8 cellular contexts compared by ENCODE assay signal in genomic region chr4:185142911-185143595, GRCh38. TPM values are rescaled to one million over a fixed set of nuclear protein-coding genes. Genes with fewer than 3 reads are reported as not detected.
A peak's percentile ranks its signal among the peaks of the same experiment; 100 is the strongest.
DNase-seq lines count a peak whose midpoint lies in the region; ATAC-seq and TF ChIP-seq lines count a peak whose summit lies in the region.

Gene SLC25A4 (plus strand): TSS chr4:185143266. CDS start chr4:185143373, 107 bp downstream.

- CTCF ChIA-PET in BJ (lab: Yijun Ruan, JAX) = interaction anchor here (0.6 to 1.5 kb wide), 10 partner anchors 9 to 887 kb away, joined by 3 to 5 read pairs (median 4); no protein-coding TSS in a partner anchor

- H3K27ac Mint-ChIP-seq in memory B cell = peak within 1 kb of the TSS; percentile 89

- H3K4me3 ChIP-seq in BJ (ENCODE audit: low read depth, low read length) = peak within 1 kb of the TSS; percentile 55

- H3K9me3 Mint-ChIP-seq in memory B cell = no peaks in the 10 kb centered on the region

- H3K27me3 Mint-ChIP-seq in memory B cell = no peaks in the 10 kb centered on the region

- H3K36me3 Mint-ChIP-seq in memory B cell = no peaks in the 10 kb centered on the region

- peak; percentile 34 for TF ChIP-seq CTCF in BJ (IDR thresholded peaks at IDR 0.05; ENCODE audit: insufficient read depth, low read depth, low read length)

- peaks cover 11% of the 10 kb centered on the region for H3K4me1 Mint-ChIP-seq in memory B cell

- POLR2A ChIA-PET in BJ (lab: Charles Lee) = no interaction called here

- H3K4me3 Mint-ChIP-seq in memory B cell = peak within 1 kb of the TSS; percentile 95

- peak; percentile 95 for ATAC-seq in GM19025 (IDR thresholded peaks at IDR 0.05; ENCODE audit: low read depth, unreplicated experiment)
- peak; percentile 97 for ATAC-seq in HG03342 (IDR thresholded peaks at IDR 0.05; ENCODE audit: unreplicated experiment)
- peak; percentile 92 for ATAC-seq in memory B cell (ENCODE audit: low read depth)

- DNase-seq in BJ (ENCODE audit: low read depth) (no peak), NCI-H748 (lab: John Stamatoyannopoulos, UW; ENCODE audit: unreplicated experiment) (peak; percentile 86), memory B cell (ENCODE audit: low spot score in 2 of 2) (peak; percentile 91 to 93)
- peak; percentile 94 for DNase-seq in activated CD8-positive, alpha-beta memory T cell treated with anti-CD3 and anti-CD28 coated beads for 24 hours
- DNase-seq in effector CD8-positive, alpha-beta T cell (lab: John Stamatoyannopoulos, UW) = peak; percentile 83
- peak; percentile 81 for DNase-seq in stimulated activated CD8-positive, alpha-beta memory T cell treated with anti-CD3 and anti-CD28 coated beads, Interleukin-12 subunit alpha, Interleukin-12 subunit beta, amount 100 ng/mL, for 4 hours (ENCODE audit: low read depth)

- peaks cover 5% of the 10 kb centered on the region for H3K36me3 ChIP-seq in BJ (ENCODE audit: control insufficient read depth, insufficient read depth, low read length)

- peaks cover 2% of the 10 kb centered on the region; the same call in 1 of the 2 replicates for H3K27me3 ChIP-seq in BJ (ENCODE audit: control insufficient read depth, insufficient read depth, low read length)

RNA-seq across cellular contexts. Expression of gene SLC25A4, which starts in this region (rescaled TPM):
- polyA plus RNA-seq in BJ (2011; rRNA removed) = 24.2 and 29.2 TPM in 2 replicates
- polyA minus RNA-seq in BJ (2011; rRNA and poly(A)+ RNA removed) = 7.9 and 11.8 TPM in 2 replicates
